ENCODE assay signal across 15 cellular contexts in genomic region chr7:50837965-50838364, GRCh38. TPM values are rescaled to one million over a fixed set of nuclear protein-coding genes. Genes with fewer than 3 reads are reported as not detected.
DNase-seq lines count a peak whose midpoint lies in the region; ATAC-seq and TF ChIP-seq lines count a peak whose summit lies in the region.
"Had no signal": no experiment of that assay in that cellular context is flagged by ENCODE, and none has a peak within 500 bp of the region (broad histone marks: within the 10 kb centered on the region; RNA-seq: fewer than 3 reads in every experiment).

No MANE protein-coding gene starts in this region.

- TF ChIP-seq CTCF in chondrocyte (IDR thresholded peaks at IDR 0.05): no peak

- peak overlapping the region; percentile 82 for H3K27ac Mint-ChIP-seq in chondrocyte (ENCODE audit: unreplicated experiment)
- H3K27ac Mint-ChIP-seq: brain; CD4-positive, alpha-beta memory T cell; endodermal cell had no signal

- DNase-seq in DMS53 (lab: John Stamatoyannopoulos, UW) (peak; percentile 73), NCI-H460 (ENCODE audit: extremely low read depth, low read depth) (peak; percentile 33), chondrocyte (ENCODE audit: low spot score) (no peak), non-pigmented ciliary epithelial cell (ENCODE audit: low read depth) (peak; percentile 60), AML-193 (lab: John Stamatoyannopoulos, UW) (no peak), globus pallidus (ENCODE audit: low spot score) (no peak)
- no peak for DNase-seq in activated effector memory CD4-positive, alpha-beta T cell treated with Interleukin-2 at 50 U/mL for 16 hours
- DNase-seq: activated gamma-delta T cell treated with Interleukin-2 at 50 U/mL for 16 hours; CD4-positive, alpha-beta memory T cell; endodermal cell; heart right ventricle; NCI-H2171; testis had no signal

- H3K4me1 Mint-ChIP-seq in chondrocyte (ENCODE audit: low read depth): peaks cover 26% of the 10 kb centered on the region
- H3K4me1 Mint-ChIP-seq: brain; CD4-positive, alpha-beta memory T cell; endodermal cell had no signal

- peak overlapping the region; percentile 31 for H3K4me3 Mint-ChIP-seq in chondrocyte (ENCODE audit: unreplicated experiment)
- H3K4me3 Mint-ChIP-seq: brain; CD4-positive, alpha-beta memory T cell; endodermal cell had no signal

- no peaks in the 10 kb centered on the region for H3K36me3 Mint-ChIP-seq in chondrocyte (ENCODE audit: low read depth)
- H3K36me3 Mint-ChIP-seq: brain; CD4-positive, alpha-beta memory T cell had no signal

- peaks cover 5% of the 10 kb centered on the region for H3K9me3 Mint-ChIP-seq in chondrocyte (ENCODE audit: low read depth)
- H3K9me3 Mint-ChIP-seq: endodermal cell had no signal

- no peaks in the 10 kb centered on the region for H3K27me3 Mint-ChIP-seq in chondrocyte (ENCODE audit: low read depth)
- H3K27me3 Mint-ChIP-seq: brain had no signal

- no peak for ATAC-seq in GM21390 (IDR thresholded peaks at IDR 0.05; ENCODE audit: unreplicated experiment)

RNA-seq across cellular contexts. Expression of gene GRB10, which starts 55.3 kb away (rescaled TPM):
- 19.5 and 24.7 TPM in 2 replicates for total RNA-seq in NCI-H460 (2014; rRNA removed; shearing (Covaris generic))
- 11.1 and 12.8 TPM in 2 replicates for polyA plus RNA-seq in NCI-H460 (2014; cell fraction: nucleus; rRNA removed)
- total RNA-seq in chondrocyte: 31.4 to 73.7 TPM (median 69.9 TPM) in 3 replicates

Comparison
In these comparisons a context has a peak if more than half of its experiments do, and no peak if none do; other contexts are left out.
1. DNase-seq: peak in DMS53 (single experiment), NCI-H460 (single experiment) and non-pigmented ciliary epithelial cell (single experiment); none in chondrocyte (single experiment), activated effector memory CD4-positive, alpha-beta T cell treated with Interleukin-2 at 50 U/mL for 16 hours (single experiment), AML-193 (0 of 2) and globus pallidus (single experiment).